2 cellular contexts compared by ENCODE assay signal in genomic region chr5:124641154-124641792, GRCh38.
TF ChIP-seq lines count a peak whose summit lies in the region.

No MANE protein-coding gene starts in this region.

TF ChIP-seq in A549, 52 proteins besides CTCF, POLR2A, EP300 and RAD21:
- no peak for TF ChIP-seq EHF (CRISPR knock-in tag; IDR thresholded peaks at IDR 0.05)
- no peak for TF ChIP-seq ESRRA (IDR thresholded peaks at IDR 0.05; ENCODE audit: borderline replicate concordance, low read length)
- no peak for TF ChIP-seq FOXS1 (CRISPR knock-in tag; IDR thresholded peaks at IDR 0.05)
- TF ChIP-seq EHMT2 (IDR thresholded peaks at IDR 0.05; ENCODE audit: low read depth): no peak
- TF ChIP-seq, protein P1, sequence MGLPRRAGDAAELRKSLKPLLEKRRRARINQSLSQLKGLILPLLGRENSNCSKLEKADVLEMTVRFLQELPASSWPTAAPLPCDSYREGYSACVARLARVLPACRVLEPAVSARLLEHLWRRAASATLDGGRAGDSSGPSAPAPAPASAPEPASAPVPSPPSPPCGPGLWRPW (IDR thresholded peaks at IDR 0.05): no peak
- TF ChIP-seq FOSB (CRISPR knock-in tag; IDR thresholded peaks at IDR 0.05): no peak
- TF ChIP-seq, protein P2, sequence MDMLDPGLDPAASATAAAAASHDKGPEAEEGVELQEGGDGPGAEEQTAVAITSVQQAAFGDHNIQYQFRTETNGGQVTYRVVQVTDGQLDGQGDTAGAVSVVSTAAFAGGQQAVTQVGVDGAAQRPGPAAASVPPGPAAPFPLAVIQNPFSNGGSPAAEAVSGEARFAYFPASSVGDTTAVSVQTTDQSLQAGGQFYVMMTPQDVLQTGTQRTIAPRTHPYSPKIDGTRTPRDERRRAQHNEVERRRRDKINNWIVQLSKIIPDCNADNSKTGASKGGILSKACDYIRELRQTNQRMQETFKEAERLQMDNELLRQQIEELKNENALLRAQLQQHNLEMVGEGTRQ (IDR thresholded peaks at IDR 0.05): no peak
- no peak for TF ChIP-seq CHD2 (IDR thresholded peaks at IDR 0.05; ENCODE audit: low read length, partially characterized antibody)

TF ChIP-seq in H1, 55 proteins besides CTCF, POLR2A, EP300 and RAD21:
- no peak for TF ChIP-seq SP2 (IDR thresholded peaks at IDR 0.05; ENCODE audit: low read length)
- no peak for TF ChIP-seq CHD2 (IDR thresholded peaks at IDR 0.05; ENCODE audit: low read length)
- TF ChIP-seq BACH1 (IDR thresholded peaks at IDR 0.05; ENCODE audit: low read length): no peak
- TF ChIP-seq GTF2F1 (IDR thresholded peaks at IDR 0.05; ENCODE audit: borderline replicate concordance, low read depth, low read length): no peak
- TF ChIP-seq MAFK (IDR thresholded peaks at IDR 0.05; ENCODE audit: low read depth, low read length): no peak
- no peak for TF ChIP-seq KDM4A (IDR thresholded peaks at IDR 0.05; ENCODE audit: low read depth, low read length, severe bottlenecking)
- TF ChIP-seq, protein P3, sequence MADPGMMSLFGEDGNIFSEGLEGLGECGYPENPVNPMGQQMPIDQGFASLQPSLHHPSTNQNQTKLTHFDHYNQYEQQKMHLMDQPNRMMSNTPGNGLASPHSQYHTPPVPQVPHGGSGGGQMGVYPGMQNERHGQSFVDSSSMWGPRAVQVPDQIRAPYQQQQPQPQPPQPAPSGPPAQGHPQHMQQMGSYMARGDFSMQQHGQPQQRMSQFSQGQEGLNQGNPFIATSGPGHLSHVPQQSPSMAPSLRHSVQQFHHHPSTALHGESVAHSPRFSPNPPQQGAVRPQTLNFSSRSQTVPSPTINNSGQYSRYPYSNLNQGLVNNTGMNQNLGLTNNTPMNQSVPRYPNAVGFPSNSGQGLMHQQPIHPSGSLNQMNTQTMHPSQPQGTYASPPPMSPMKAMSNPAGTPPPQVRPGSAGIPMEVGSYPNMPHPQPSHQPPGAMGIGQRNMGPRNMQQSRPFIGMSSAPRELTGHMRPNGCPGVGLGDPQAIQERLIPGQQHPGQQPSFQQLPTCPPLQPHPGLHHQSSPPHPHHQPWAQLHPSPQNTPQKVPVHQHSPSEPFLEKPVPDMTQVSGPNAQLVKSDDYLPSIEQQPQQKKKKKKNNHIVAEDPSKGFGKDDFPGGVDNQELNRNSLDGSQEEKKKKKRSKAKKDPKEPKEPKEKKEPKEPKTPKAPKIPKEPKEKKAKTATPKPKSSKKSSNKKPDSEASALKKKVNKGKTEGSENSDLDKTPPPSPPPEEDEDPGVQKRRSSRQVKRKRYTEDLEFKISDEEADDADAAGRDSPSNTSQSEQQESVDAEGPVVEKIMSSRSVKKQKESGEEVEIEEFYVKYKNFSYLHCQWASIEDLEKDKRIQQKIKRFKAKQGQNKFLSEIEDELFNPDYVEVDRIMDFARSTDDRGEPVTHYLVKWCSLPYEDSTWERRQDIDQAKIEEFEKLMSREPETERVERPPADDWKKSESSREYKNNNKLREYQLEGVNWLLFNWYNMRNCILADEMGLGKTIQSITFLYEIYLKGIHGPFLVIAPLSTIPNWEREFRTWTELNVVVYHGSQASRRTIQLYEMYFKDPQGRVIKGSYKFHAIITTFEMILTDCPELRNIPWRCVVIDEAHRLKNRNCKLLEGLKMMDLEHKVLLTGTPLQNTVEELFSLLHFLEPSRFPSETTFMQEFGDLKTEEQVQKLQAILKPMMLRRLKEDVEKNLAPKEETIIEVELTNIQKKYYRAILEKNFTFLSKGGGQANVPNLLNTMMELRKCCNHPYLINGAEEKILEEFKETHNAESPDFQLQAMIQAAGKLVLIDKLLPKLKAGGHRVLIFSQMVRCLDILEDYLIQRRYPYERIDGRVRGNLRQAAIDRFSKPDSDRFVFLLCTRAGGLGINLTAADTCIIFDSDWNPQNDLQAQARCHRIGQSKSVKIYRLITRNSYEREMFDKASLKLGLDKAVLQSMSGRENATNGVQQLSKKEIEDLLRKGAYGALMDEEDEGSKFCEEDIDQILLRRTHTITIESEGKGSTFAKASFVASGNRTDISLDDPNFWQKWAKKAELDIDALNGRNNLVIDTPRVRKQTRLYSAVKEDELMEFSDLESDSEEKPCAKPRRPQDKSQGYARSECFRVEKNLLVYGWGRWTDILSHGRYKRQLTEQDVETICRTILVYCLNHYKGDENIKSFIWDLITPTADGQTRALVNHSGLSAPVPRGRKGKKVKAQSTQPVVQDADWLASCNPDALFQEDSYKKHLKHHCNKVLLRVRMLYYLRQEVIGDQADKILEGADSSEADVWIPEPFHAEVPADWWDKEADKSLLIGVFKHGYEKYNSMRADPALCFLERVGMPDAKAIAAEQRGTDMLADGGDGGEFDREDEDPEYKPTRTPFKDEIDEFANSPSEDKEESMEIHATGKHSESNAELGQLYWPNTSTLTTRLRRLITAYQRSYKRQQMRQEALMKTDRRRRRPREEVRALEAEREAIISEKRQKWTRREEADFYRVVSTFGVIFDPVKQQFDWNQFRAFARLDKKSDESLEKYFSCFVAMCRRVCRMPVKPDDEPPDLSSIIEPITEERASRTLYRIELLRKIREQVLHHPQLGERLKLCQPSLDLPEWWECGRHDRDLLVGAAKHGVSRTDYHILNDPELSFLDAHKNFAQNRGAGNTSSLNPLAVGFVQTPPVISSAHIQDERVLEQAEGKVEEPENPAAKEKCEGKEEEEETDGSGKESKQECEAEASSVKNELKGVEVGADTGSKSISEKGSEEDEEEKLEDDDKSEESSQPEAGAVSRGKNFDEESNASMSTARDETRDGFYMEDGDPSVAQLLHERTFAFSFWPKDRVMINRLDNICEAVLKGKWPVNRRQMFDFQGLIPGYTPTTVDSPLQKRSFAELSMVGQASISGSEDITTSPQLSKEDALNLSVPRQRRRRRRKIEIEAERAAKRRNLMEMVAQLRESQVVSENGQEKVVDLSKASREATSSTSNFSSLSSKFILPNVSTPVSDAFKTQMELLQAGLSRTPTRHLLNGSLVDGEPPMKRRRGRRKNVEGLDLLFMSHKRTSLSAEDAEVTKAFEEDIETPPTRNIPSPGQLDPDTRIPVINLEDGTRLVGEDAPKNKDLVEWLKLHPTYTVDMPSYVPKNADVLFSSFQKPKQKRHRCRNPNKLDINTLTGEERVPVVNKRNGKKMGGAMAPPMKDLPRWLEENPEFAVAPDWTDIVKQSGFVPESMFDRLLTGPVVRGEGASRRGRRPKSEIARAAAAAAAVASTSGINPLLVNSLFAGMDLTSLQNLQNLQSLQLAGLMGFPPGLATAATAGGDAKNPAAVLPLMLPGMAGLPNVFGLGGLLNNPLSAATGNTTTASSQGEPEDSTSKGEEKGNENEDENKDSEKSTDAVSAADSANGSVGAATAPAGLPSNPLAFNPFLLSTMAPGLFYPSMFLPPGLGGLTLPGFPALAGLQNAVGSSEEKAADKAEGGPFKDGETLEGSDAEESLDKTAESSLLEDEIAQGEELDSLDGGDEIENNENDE (IDR thresholded peaks at IDR 0.05; ENCODE audit: insufficient replicate concordance, low read length): no peak
- no peak for TF ChIP-seq ZNF274 (IDR thresholded peaks at IDR 0.05; ENCODE audit: borderline replicate concordance, extremely low read depth, low read length)
- no peak for TF ChIP-seq HDAC6 (IDR thresholded peaks at IDR 0.05; ENCODE audit: low read depth, low read length)
- TF ChIP-seq, protein P4, sequence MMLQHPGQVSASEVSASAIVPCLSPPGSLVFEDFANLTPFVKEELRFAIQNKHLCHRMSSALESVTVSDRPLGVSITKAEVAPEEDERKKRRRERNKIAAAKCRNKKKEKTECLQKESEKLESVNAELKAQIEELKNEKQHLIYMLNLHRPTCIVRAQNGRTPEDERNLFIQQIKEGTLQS (IDR thresholded peaks at IDR 0.05; ENCODE audit: insufficient read depth, low read depth, low read length): no peak
- no peak for TF ChIP-seq NRF1 (IDR thresholded peaks at IDR 0.05; ENCODE audit: low read depth, low read length)
- no peak for TF ChIP-seq RFX5 (IDR thresholded peaks at IDR 0.05; ENCODE audit: borderline replicate concordance, low read depth, low read length)
- TF ChIP-seq JUN (IDR thresholded peaks at IDR 0.05; ENCODE audit: low read depth, low read length): no peak
- no peak for TF ChIP-seq TAF1 (IDR thresholded peaks at IDR 0.05; ENCODE audit: low read depth, low read length)
- TF ChIP-seq CBX5 (IDR thresholded peaks at IDR 0.05; ENCODE audit: low read depth, low read length): no peak
- no peak for TF ChIP-seq JUND (IDR thresholded peaks at IDR 0.05; ENCODE audit: low read length)
- no peak for TF ChIP-seq CBX8 (IDR thresholded peaks at IDR 0.05; ENCODE audit: borderline replicate concordance, low read depth, low read length)
